In genomic region chr12:13044859-13045384, GRCh38 we compare ENCODE assay signal across 8 cellular contexts. TPM values are rescaled to one million over a fixed set of nuclear protein-coding genes. Genes with fewer than 3 reads are reported as not detected.
DNase-seq lines count a peak whose midpoint lies in the region; ATAC-seq and TF ChIP-seq lines count a peak whose summit lies in the region.

No MANE protein-coding gene starts in this region.

- no peak overlapping the region for H3K27ac ChIP-seq in PC-3 (ENCODE audit: low read length)
- H3K27ac ChIP-seq in esophagus muscularis mucosa (replicated peaks in 1 of 4): peak overlapping the region; percentile 68 to 77 (median 74)
- no peak overlapping the region for H3K27ac ChIP-seq in psoas muscle

- H3K79me2 ChIP-seq in PC-3 (ENCODE audit: low read length): no peaks in the 10 kb centered on the region

- no TSS peak for BruUV-seq in PC-3 (replicated peaks; lab: Mats Ljungman, UMichigan)

- no peaks in the 10 kb centered on the region for H4K20me1 ChIP-seq in PC-3 (ENCODE audit: low read length)

- H3K36me3 ChIP-seq in ES-I3 (ENCODE audit: insufficient read depth, low read length): no peaks in the 10 kb centered on the region
- no peaks in the 10 kb centered on the region for H3K36me3 ChIP-seq in PC-3 (ENCODE audit: low read depth, low read length)
- no peaks in the 10 kb centered on the region for H3K36me3 ChIP-seq in esophagus muscularis mucosa
- H3K36me3 ChIP-seq in psoas muscle (ENCODE audit: insufficient read depth in 1 of 2, low read depth in 1 of 2): no peaks in the 10 kb centered on the region

- H3K4me1 ChIP-seq in ES-I3 (ENCODE audit: insufficient read depth, low read length) (peaks cover 5% of the 10 kb centered on the region; the same call in 1 of the 2 replicates), PC-3 (ENCODE audit: insufficient read depth, low read length) (0 out of 2 replicates have a peak, but pooled peaks cover 4% of the 10 kb centered on the region), esophagus muscularis mucosa (peaks cover 4 to 17% (median 15%) of the 10 kb centered on the region in 4 donors), psoas muscle (peaks cover 3% of the 10 kb centered on the region)

- POLR2A ChIA-PET in PC-3 (lab: Charles Lee; ENCODE audit: unreplicated experiment): interaction anchor here (0.6 to 1.0 kb wide), 2 partner anchors 151 to 153 kb away, joined by 5 to 13 read pairs; partner anchors contain the start of gene GPRC5A

- no peak for TF ChIP-seq CTCF in PC-3 (conservative IDR thresholded peaks at IDR 0.05; ENCODE audit: low read depth, low read length)
- no peak for TF ChIP-seq CTCF in esophagus muscularis mucosa (IDR thresholded peaks at IDR 0.05)
- no peak for TF ChIP-seq CTCF in psoas muscle (IDR thresholded peaks at IDR 0.05)

- intact Hi-C loops in PC-3 (cut with micrococcal nuclease) (loop anchor here (10.0 kb wide), 1 partner anchor 50 kb away; no protein-coding TSS in a partner anchor), esophagus muscularis mucosa (cut with DNase I) (loop anchor here (2.0 kb wide), 1 partner anchor 44 kb away; the partner anchor contains the start of gene HEBP1), psoas muscle (cut with DNase I) (loop anchor here (5.0 to 10.0 kb wide), 2 partner anchors 43 to 130 kb away; partner anchors contain the start of gene HEBP1 (in 2 of the 2))

- H3K27me3 ChIP-seq in PC-3 (ENCODE audit: low read length): no peaks in the 10 kb centered on the region
- no peaks in the 10 kb centered on the region for H3K27me3 ChIP-seq in esophagus muscularis mucosa
- no peaks in the 10 kb centered on the region for H3K27me3 ChIP-seq in psoas muscle (ENCODE audit: insufficient read depth in 3 of 3, low read length in 2 of 3)

- no peaks in the 10 kb centered on the region for H3K9me3 ChIP-seq in ES-I3 (ENCODE audit: control insufficient read depth, insufficient read depth, low read length)
- H3K9me3 ChIP-seq in PC-3 (ENCODE audit: low read length): no peaks in the 10 kb centered on the region
- H3K9me3 ChIP-seq in esophagus muscularis mucosa: no peaks in the 10 kb centered on the region
- no peaks in the 10 kb centered on the region for H3K9me3 ChIP-seq in psoas muscle

- H2AFZ ChIP-seq in PC-3 (ENCODE audit: low read length): peak overlapping the region; percentile 100

- H3K9ac ChIP-seq in ES-I3 (ENCODE audit: low read depth, low read length): peak overlapping the region; percentile 80
- peak overlapping the region; percentile 50; the same call in 1 of the 2 replicates for H3K9ac ChIP-seq in PC-3 (ENCODE audit: low read length)

- no peaks in the 10 kb centered on the region for H3K9me2 ChIP-seq in PC-3 (replicated peaks; ENCODE audit: low read length)

- H3K4me3 ChIP-seq in PC-3 (ENCODE audit: low read length) (peak overlapping the region; percentile 97), esophagus muscularis mucosa (peak overlapping the region; percentile 89 to 94 (median 92)), psoas muscle (peak overlapping the region; percentile 100)

- ATAC-seq in PC-3 (peak; percentile 8; the same call in 1 of the 2 replicates), psoas muscle (no peak), GM21423 (IDR thresholded peaks at IDR 0.05; ENCODE audit: unreplicated experiment) (no peak)

- WGBS in esophagus muscularis mucosa: 8% methylated on average over 5 of the region's 8 CpGs
- 4 to 5% (median 5%) methylated on average over 8 of the region's 8 CpGs for WGBS in psoas muscle, 3 donors

- CTCF ChIA-PET in PC-3 (lab: Charles Lee): interaction anchor here (0.5 to 0.7 kb wide), 2 partner anchors 38 to 66 kb away, joined by 4 to 6 read pairs; no protein-coding TSS in a partner anchor

- DNase-seq in PC-3 (peak; percentile 7), esophagus muscularis mucosa (ENCODE audit: extremely low spot score) (no peak), psoas muscle (no peak), NCI-H345 (lab: John Stamatoyannopoulos, UW) (no peak), kidney tubule cell (ENCODE audit: low spot score) (no peak)
- DNase-seq in activated CD4-positive, alpha-beta T cell treated with anti-CD3 and anti-CD28 coated beads for 4 hours: no peak

- peak overlapping the region; percentile 94 for H3K4me2 ChIP-seq in PC-3 (ENCODE audit: low read length)

- H3F3A ChIP-seq in PC-3 (ENCODE audit: low read length, unreplicated experiment): no peaks in the 10 kb centered on the region

- no peak for TF ChIP-seq POLR2A in esophagus muscularis mucosa (IDR thresholded peaks at IDR 0.05; ENCODE audit: low read depth)

- TF ChIP-seq EP300 in esophagus muscularis mucosa (IDR thresholded peaks at IDR 0.05): no peak

RNA-seq across cellular contexts. Expression of gene FAM234B, which starts 0.7 kb away (rescaled TPM):
- total RNA-seq in PC-3 (2014; rRNA removed) (3.1 and 3.3 TPM in 2 replicates), esophagus muscularis mucosa (1 to 10 TPM; 1.2 to 6.7 (median 5.0) TPM), psoas muscle (1 to 10 TPM; 2.1 to 4.0 (median 2.5) TPM)
- polyA plus RNA-seq in psoas muscle: 1 to 10 TPM in 2 of 3 donors, under 1 TPM in 1; 0.89 to 1.9 (median 1.8) TPM

RNA-seq across cellular contexts. Expression of gene HEBP1, which starts 44.9 kb away (rescaled TPM):
- total RNA-seq in PC-3 (2014; rRNA removed): 6.2 and 8.2 TPM in 2 replicates
- total RNA-seq in esophagus muscularis mucosa: 10 to 100 TPM; 40.6 to 70.6 (median 61.9) TPM
- total RNA-seq in psoas muscle: 10 to 100 TPM; 27.0 to 39.3 (median 35.5) TPM
- 10 to 100 TPM; 19.4 to 38.4 (median 31.5) TPM for polyA plus RNA-seq in psoas muscle

RNA-seq across cellular contexts. Expression of gene GSG1, which starts 58.5 kb away (rescaled TPM):
- total RNA-seq in PC-3 (2014; rRNA removed) (0.77 TPM in 1 of 2 replicates, not detected in the other), esophagus muscularis mucosa (not detected), psoas muscle (not detected)
- not detected for polyA plus RNA-seq in psoas muscle

Comparison
In these comparisons a context has a peak if more than half of its experiments do, and no peak if none do; other contexts are left out.
1. H3K27ac ChIP-seq: peak in esophagus muscularis mucosa (4 of 4); none in PC-3 (single experiment) and psoas muscle (single experiment).
2. Peak in every context shown above with its lines, with median percentiles within 50 percentile points of each other: H3K4me3 ChIP-seq.